ENCODE assay signal across 15 cellular contexts in the genomic region with DNA sequence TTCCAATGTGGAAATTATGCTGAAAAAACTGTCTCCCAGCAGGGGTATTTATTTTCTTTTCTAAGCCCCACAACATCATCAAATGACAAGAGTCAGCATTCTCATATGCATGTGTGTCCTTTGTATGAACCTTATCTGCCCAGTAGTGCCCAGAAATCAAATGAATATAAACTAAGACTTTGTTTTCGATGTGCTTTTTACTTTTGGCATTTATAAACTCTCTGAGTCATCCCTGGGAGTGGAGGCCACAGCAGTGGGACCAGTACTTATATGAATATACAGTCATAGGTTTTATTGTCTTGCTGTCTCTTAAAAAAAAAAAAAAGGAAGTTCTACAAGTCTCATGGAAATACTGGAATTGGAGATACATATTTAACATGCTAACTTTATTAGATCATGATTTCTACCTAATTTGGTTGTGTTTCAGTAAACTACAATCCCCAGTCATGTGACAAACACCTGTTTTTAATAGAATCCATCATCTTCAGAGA.
DNase-seq lines count a peak whose midpoint lies in the region; ATAC-seq, FAIRE-seq and TF ChIP-seq lines count a peak whose summit lies in the region.
"Had no signal": no experiment of that assay in that cellular context is flagged by ENCODE, and none has a peak within 500 bp of the region (broad histone marks: within the 10 kb centered on the region; RNA-seq: fewer than 3 reads in every experiment).

No MANE protein-coding gene starts in this region.

- H3K27me3 ChIP-seq in keratinocyte (ENCODE audit: control insufficient read depth, extremely low read depth, insufficient read depth, low read length): no peaks in the 10 kb centered on the region
- H3K27me3 ChIP-seq: vagina had no signal

- H3K4me1 ChIP-seq in keratinocyte (ENCODE audit: control insufficient read depth, extremely low read depth, insufficient read depth, low read length): peaks cover 12% of the 10 kb centered on the region
- H3K4me1 ChIP-seq: vagina had no signal

- DNase-seq in AG09309 (ENCODE audit: low read depth): peak; percentile 62
- peak; percentile 74 for DNase-seq in HT1080 (ENCODE audit: low read depth)
- DNase-seq in astrocyte of the spinal cord (ENCODE audit: low read depth, low spot score): peak; percentile 67
- no peak for DNase-seq in keratinocyte (ENCODE audit: low read depth, low spot score)
- DNase-seq in kidney glomerular epithelial cell (lab: John Stamatoyannopoulos, UW): no peak
- DNase-seq in NCI-H2196 treated with DMSO at 0.1 percent for 48 hours (lab: John Stamatoyannopoulos, UW; ENCODE audit: unreplicated experiment): no peak
- DNase-seq: activated naive CD8-positive, alpha-beta T cell treated with anti-CD3 and anti-CD28 coated beads, Interleukin-2, amount 10 ng/mL, durations not matched to agents 7 days and 5 days; NCI-H1092; NCI-H524 treated with DMSO at 0.1 percent for 48 hours; nucleus accumbens; RPMI8226 had no signal

- no peaks in the 10 kb centered on the region for H3K9me3 ChIP-seq in keratinocyte (ENCODE audit: control insufficient read depth, low read depth, low read length)
- H3K9me3 ChIP-seq: vagina had no signal

- peak overlapping the region; percentile 31 for H3K4me2 ChIP-seq in keratinocyte (ENCODE audit: control insufficient read depth, extremely low read depth, insufficient read depth, low read depth, low read length)

- H3K36me3 ChIP-seq in keratinocyte (ENCODE audit: control insufficient read depth in 2 of 2, extremely low read depth in 1 of 2, insufficient read depth in 2 of 2, low read length in 2 of 2): peaks cover 9 to 15% of the 10 kb centered on the region in 2 experiments

- H2AFZ ChIP-seq in keratinocyte (ENCODE audit: control insufficient read depth, low read length): no peak overlapping the region

- no peak for TF ChIP-seq CTCF in AG09309 (IDR thresholded peaks at IDR 0.05; ENCODE audit: control insufficient read depth, insufficient read depth, low read depth, low read length, missing control alignments)
- no peak for TF ChIP-seq CTCF in astrocyte of the spinal cord (IDR thresholded peaks at IDR 0.05; ENCODE audit: low read depth, low read length)
- TF ChIP-seq CTCF in keratinocyte (optimal IDR thresholded peaks at IDR 0.05 in 1 of 3, IDR thresholded peaks at IDR 0.05 in 1 of 3, conservative IDR thresholded peaks at IDR 0.05 in 1 of 3; ENCODE audit: extremely low read depth in 1 of 3, insufficient read depth in 2 of 3, low read length in 3 of 3): no peak

- no peak for FAIRE-seq in keratinocyte (lab: Jason Lieb, UNC)

- ATAC-seq in HG03025 (IDR thresholded peaks at IDR 0.05; ENCODE audit: low FRiP score, unreplicated experiment) (no peak), HG03280 (IDR thresholded peaks at IDR 0.05; ENCODE audit: unreplicated experiment) (no peak)

- dilution Hi-C loops in keratinocyte (cut with MboI; ENCODE audit: extremely low pct_ligation_motif_present, low sequenced_read_pairs): no loop called here

- peaks cover 2% of the 10 kb centered on the region for H3K9me1 ChIP-seq in keratinocyte (ENCODE audit: control insufficient read depth, extremely low read depth, insufficient read depth, low read length)

- in situ Hi-C loops in astrocyte of the spinal cord (cut with HindIII; ENCODE audit: low sequenced_read_pairs): no loop called here

- H3K4me3 ChIP-seq in AG09309 (ENCODE audit: control insufficient read depth, low read depth, low read length) (no peak overlapping the region), astrocyte of the spinal cord (ENCODE audit: low read depth, low read length) (no peak overlapping the region), keratinocyte (ENCODE audit: control insufficient read depth in 2 of 3, extremely low read depth in 1 of 3, insufficient read depth in 2 of 3, low read depth in 1 of 3, low read length in 3 of 3) (no peak overlapping the region)
- H3K4me3 ChIP-seq: vagina had no signal

- no peaks in the 10 kb centered on the region for H3K79me2 ChIP-seq in keratinocyte (ENCODE audit: control insufficient read depth, insufficient read depth, low read length)

- H3K9ac ChIP-seq in keratinocyte (ENCODE audit: control insufficient read depth, extremely low read depth, insufficient read depth, low read length): no peak overlapping the region

- H3K27ac ChIP-seq in keratinocyte (ENCODE audit: control insufficient read depth, insufficient read depth, low read length): no peak overlapping the region
- H3K27ac ChIP-seq: HL-60, vagina had no signal

- no peaks in the 10 kb centered on the region for H4K20me1 ChIP-seq in keratinocyte (ENCODE audit: control insufficient read depth, extremely low read depth, insufficient read depth, low read length)

Comparison
In these comparisons a context has a peak if more than half of its experiments do, and no peak if none do; other contexts are left out.
1. DNase-seq: peak in AG09309 (single experiment), HT1080 (single experiment) and astrocyte of the spinal cord (single experiment); none in keratinocyte (single experiment), kidney glomerular epithelial cell (single experiment) and NCI-H2196 treated with DMSO at 0.1 percent for 48 hours (single experiment).